1 cellular context compared by ENCODE assay signal in the genomic region with DNA sequence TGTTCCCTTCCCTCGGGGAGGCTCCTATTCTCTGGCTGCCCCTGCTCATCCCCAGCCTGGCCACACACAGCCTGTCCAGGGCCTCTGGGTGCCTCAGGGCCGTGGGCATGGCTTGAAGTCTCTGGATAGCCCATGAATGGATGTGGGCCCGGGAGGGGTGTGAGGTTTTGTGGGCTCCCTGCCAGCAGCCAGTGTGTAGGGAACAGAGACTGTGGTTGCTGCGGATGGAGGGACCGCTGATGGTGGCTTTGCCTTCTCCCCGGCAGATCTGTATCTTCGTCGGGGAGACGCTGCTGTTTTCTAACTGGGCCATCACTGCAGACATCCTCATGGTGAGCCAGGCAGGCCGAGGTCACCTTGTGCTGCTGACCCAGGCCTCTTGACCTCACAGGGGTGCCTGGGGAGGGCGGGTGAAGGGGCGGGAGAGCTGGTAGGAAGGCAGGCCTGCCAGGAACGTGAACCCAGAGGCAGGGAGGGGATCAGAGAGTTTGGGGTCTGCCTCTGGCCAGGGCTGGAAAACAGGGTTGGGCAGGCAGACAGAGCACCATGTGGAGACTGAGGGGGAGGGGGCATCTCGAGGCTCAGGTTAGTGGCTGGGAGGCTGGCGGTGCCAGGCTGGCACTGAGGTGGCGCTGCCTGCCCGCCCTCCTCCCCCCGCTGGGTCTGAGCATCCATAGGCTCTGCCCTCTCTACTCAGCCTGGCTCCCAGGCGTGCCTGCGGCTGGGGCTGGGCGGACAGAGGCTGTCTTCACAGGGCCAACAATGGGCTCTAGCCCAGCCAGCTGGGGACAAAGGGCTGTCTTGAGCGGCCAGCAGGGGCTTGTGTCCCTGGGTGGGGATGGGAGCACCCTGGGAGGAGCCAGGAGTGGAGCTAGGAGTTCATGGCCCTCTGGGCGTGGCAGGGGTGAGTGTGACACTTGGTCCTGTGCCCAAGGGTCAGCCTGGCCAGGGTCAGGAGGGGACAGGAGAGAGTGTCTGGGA.
A peak's percentile ranks its signal among the peaks of the same experiment; 100 is the strongest.
TF ChIP-seq lines count a peak whose summit lies in the region.

No MANE protein-coding gene starts in this region.

TF ChIP-seq in HepG2, 621 proteins besides CTCF, POLR2A, EP300 and RAD21 (continued from another document):
- TF ChIP-seq, protein P1, sequence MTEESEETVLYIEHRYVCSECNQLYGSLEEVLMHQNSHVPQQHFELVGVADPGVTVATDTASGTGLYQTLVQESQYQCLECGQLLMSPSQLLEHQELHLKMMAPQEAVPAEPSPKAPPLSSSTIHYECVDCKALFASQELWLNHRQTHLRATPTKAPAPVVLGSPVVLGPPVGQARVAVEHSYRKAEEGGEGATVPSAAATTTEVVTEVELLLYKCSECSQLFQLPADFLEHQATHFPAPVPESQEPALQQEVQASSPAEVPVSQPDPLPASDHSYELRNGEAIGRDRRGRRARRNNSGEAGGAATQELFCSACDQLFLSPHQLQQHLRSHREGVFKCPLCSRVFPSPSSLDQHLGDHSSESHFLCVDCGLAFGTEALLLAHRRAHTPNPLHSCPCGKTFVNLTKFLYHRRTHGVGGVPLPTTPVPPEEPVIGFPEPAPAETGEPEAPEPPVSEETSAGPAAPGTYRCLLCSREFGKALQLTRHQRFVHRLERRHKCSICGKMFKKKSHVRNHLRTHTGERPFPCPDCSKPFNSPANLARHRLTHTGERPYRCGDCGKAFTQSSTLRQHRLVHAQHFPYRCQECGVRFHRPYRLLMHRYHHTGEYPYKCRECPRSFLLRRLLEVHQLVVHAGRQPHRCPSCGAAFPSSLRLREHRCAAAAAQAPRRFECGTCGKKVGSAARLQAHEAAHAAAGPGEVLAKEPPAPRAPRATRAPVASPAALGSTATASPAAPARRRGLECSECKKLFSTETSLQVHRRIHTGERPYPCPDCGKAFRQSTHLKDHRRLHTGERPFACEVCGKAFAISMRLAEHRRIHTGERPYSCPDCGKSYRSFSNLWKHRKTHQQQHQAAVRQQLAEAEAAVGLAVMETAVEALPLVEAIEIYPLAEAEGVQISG (CRISPR knock-in tag; IDR thresholded peaks at IDR 0.05): no peak
- TF ChIP-seq ZBTB7B (CRISPR knock-in tag; IDR thresholded peaks at IDR 0.05) (no peak), GABPA (IDR thresholded peaks at IDR 0.05; ENCODE audit: low read depth, low read length) (no peak), GABPA (CRISPR knock-in tag; IDR thresholded peaks at IDR 0.05; ENCODE audit: low read depth) (no peak), ZNF496 (CRISPR knock-in tag; IDR thresholded peaks at IDR 0.05; ENCODE audit: insufficient replicate concordance) (no peak)
- TF ChIP-seq, protein P2, sequence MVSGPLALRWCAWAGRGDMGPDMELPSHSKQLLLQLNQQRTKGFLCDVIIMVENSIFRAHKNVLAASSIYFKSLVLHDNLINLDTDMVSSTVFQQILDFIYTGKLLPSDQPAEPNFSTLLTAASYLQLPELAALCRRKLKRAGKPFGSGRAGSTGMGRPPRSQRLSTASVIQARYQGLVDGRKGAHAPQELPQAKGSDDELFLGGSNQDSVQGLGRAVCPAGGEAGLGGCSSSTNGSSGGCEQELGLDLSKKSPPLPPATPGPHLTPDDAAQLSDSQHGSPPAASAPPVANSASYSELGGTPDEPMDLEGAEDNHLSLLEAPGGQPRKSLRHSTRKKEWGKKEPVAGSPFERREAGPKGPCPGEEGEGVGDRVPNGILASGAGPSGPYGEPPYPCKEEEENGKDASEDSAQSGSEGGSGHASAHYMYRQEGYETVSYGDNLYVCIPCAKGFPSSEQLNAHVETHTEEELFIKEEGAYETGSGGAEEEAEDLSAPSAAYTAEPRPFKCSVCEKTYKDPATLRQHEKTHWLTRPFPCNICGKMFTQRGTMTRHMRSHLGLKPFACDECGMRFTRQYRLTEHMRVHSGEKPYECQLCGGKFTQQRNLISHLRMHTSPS (CRISPR knock-in tag; IDR thresholded peaks at IDR 0.05; ENCODE audit: low read depth): no peak
- TF ChIP-seq, protein P3, sequence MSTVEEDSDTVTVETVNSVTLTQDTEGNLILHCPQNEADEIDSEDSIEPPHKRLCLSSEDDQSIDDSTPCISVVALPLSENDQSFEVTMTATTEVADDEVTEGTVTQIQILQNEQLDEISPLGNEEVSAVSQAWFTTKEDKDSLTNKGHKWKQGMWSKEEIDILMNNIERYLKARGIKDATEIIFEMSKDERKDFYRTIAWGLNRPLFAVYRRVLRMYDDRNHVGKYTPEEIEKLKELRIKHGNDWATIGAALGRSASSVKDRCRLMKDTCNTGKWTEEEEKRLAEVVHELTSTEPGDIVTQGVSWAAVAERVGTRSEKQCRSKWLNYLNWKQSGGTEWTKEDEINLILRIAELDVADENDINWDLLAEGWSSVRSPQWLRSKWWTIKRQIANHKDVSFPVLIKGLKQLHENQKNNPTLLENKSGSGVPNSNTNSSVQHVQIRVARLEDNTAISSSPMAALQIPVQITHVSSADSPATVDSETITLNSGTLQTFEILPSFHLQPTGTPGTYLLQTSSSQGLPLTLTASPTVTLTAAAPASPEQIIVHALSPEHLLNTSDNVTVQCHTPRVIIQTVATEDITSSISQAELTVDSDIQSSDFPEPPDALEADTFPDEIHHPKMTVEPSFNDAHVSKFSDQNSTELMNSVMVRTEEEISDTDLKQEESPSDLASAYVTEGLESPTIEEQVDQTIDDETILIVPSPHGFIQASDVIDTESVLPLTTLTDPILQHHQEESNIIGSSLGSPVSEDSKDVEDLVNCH (CRISPR knock-in tag; IDR thresholded peaks at IDR 0.05): no peak
- TF ChIP-seq, protein P4, sequence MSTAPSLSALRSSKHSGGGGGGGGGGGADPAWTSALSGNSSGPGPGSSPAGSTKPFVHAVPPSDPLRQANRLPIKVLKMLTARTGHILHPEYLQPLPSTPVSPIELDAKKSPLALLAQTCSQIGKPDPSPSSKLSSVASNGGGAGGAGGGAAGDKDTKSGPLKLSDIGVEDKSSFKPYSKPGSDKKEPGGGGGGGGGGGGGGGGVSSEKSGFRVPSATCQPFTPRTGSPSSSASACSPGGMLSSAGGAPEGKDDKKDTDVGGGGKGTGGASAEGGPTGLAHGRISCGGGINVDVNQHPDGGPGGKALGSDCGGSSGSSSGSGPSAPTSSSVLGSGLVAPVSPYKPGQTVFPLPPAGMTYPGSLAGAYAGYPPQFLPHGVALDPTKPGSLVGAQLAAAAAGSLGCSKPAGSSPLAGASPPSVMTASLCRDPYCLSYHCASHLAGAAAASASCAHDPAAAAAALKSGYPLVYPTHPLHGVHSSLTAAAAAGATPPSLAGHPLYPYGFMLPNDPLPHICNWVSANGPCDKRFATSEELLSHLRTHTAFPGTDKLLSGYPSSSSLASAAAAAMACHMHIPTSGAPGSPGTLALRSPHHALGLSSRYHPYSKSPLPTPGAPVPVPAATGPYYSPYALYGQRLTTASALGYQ (CRISPR knock-in tag; IDR thresholded peaks at IDR 0.05): no peak
- TF ChIP-seq, protein P5, sequence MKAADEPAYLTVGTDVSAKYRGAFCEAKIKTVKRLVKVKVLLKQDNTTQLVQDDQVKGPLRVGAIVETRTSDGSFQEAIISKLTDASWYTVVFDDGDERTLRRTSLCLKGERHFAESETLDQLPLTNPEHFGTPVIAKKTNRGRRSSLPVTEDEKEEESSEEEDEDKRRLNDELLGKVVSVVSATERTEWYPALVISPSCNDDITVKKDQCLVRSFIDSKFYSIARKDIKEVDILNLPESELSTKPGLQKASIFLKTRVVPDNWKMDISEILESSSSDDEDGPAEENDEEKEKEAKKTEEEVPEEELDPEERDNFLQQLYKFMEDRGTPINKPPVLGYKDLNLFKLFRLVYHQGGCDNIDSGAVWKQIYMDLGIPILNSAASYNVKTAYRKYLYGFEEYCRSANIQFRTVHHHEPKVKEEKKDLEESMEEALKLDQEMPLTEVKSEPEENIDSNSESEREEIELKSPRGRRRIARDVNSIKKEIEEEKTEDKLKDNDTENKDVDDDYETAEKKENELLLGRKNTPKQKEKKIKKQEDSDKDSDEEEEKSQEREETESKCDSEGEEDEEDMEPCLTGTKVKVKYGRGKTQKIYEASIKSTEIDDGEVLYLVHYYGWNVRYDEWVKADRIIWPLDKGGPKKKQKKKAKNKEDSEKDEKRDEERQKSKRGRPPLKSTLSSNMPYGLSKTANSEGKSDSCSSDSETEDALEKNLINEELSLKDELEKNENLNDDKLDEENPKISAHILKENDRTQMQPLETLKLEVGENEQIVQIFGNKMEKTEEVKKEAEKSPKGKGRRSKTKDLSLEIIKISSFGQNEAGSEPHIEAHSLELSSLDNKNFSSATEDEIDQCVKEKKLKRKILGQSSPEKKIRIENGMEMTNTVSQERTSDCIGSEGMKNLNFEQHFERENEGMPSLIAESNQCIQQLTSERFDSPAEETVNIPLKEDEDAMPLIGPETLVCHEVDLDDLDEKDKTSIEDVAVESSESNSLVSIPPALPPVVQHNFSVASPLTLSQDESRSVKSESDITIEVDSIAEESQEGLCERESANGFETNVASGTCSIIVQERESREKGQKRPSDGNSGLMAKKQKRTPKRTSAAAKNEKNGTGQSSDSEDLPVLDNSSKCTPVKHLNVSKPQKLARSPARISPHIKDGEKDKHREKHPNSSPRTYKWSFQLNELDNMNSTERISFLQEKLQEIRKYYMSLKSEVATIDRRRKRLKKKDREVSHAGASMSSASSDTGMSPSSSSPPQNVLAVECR (CRISPR knock-in tag; IDR thresholded peaks at IDR 0.05; ENCODE audit: borderline replicate concordance): 0 out of 2 replicates have a peak, but pooled peaks have one; percentile 15
- TF ChIP-seq, protein P6, sequence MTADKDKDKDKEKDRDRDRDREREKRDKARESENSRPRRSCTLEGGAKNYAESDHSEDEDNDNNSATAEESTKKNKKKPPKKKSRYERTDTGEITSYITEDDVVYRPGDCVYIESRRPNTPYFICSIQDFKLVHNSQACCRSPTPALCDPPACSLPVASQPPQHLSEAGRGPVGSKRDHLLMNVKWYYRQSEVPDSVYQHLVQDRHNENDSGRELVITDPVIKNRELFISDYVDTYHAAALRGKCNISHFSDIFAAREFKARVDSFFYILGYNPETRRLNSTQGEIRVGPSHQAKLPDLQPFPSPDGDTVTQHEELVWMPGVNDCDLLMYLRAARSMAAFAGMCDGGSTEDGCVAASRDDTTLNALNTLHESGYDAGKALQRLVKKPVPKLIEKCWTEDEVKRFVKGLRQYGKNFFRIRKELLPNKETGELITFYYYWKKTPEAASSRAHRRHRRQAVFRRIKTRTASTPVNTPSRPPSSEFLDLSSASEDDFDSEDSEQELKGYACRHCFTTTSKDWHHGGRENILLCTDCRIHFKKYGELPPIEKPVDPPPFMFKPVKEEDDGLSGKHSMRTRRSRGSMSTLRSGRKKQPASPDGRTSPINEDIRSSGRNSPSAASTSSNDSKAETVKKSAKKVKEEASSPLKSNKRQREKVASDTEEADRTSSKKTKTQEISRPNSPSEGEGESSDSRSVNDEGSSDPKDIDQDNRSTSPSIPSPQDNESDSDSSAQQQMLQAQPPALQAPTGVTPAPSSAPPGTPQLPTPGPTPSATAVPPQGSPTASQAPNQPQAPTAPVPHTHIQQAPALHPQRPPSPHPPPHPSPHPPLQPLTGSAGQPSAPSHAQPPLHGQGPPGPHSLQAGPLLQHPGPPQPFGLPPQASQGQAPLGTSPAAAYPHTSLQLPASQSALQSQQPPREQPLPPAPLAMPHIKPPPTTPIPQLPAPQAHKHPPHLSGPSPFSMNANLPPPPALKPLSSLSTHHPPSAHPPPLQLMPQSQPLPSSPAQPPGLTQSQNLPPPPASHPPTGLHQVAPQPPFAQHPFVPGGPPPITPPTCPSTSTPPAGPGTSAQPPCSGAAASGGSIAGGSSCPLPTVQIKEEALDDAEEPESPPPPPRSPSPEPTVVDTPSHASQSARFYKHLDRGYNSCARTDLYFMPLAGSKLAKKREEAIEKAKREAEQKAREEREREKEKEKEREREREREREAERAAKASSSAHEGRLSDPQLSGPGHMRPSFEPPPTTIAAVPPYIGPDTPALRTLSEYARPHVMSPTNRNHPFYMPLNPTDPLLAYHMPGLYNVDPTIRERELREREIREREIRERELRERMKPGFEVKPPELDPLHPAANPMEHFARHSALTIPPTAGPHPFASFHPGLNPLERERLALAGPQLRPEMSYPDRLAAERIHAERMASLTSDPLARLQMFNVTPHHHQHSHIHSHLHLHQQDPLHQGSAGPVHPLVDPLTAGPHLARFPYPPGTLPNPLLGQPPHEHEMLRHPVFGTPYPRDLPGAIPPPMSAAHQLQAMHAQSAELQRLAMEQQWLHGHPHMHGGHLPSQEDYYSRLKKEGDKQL (CRISPR knock-in tag; IDR thresholded peaks at IDR 0.05; ENCODE audit: low read depth): no peak
TF ChIP-seq in HepG2: peak in this region for 22.
